In the genomic region with DNA sequence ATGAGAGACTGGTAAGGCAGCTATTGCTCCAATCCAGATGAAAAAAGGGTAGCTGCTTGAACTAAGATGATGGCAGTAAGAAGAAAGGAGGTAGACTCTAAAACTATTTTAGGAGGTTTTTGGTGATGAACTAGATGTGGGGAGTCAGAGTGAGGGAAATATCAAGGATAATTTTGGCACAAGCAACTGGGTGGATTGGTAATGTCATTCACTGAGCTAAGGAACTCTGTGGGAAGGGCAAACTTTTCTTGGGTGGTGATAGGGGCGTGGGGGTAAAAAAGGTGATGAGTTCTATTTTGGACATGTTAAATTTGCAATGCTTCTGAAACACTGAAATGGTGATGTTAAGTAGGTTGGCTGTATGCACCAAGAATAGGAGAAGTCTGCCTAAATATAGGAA, we compare ENCODE assay signal across 23 cellular contexts. TPM values are rescaled to one million over a fixed set of nuclear protein-coding genes. Genes with fewer than 3 reads are reported as not detected.
DNase-seq lines count a peak whose midpoint lies in the region; TF ChIP-seq lines count a peak whose summit lies in the region.
"Had no signal": no experiment of that assay in that cellular context is flagged by ENCODE, and none has a peak within 500 bp of the region (broad histone marks: within the 10 kb centered on the region; RNA-seq: fewer than 3 reads in every experiment).

No MANE protein-coding gene starts in this region.

- DNase-seq in NOMO-1 treated with DMSO at 0.1 percent for 48 hours (lab: John Stamatoyannopoulos, UW; ENCODE audit: unreplicated experiment) (peak; percentile 2), NOMO-1 treated with dmso at 0.1 percent for 144 hours (lab: John Stamatoyannopoulos, UW; ENCODE audit: unreplicated experiment) (no peak), head of caudate nucleus (peak in 32 of 42 donors; percentile 4 to 80 (median 43)), KG1 (lab: John Stamatoyannopoulos, UW) (no peak), type B pancreatic cell (ENCODE audit: extremely low spot score, unreplicated experiment) (no peak), GM13976 (ENCODE audit: low spot score) (no peak)
- DNase-seq in activated naive CD8-positive, alpha-beta T cell treated with anti-CD3 and anti-CD28 coated beads for 36 hours = no peak
- DNase-seq: 8988T; ACHN; BE2C; C1 segment of cervical spinal cord; CD4-positive, alpha-beta memory T cell; CD4-positive, CD25-positive, alpha-beta regulatory T cell; CD8-positive, alpha-beta memory T cell; COR-L47; DMS 273 treated with DMSO at 0.1 percent for 48 hours; DMS153; DMS53; DMS79; DND-41; EL; GDM1 had no signal

- H3K4me3 Mint-ChIP-seq in activated naive CD8-positive, alpha-beta T cell treated with anti-CD3 and anti-CD28 coated beads for 36 hours = no peak overlapping the region
- H3K4me3 Mint-ChIP-seq in type B pancreatic cell = no peak overlapping the region
- H3K4me3 Mint-ChIP-seq: CD14-positive monocyte; CD4-positive, alpha-beta memory T cell; CD4-positive, CD25-positive, alpha-beta regulatory T cell; CD8-positive, alpha-beta memory T cell had no signal

- in situ Hi-C loops in GM13976 (cut with MboI; ENCODE audit: low sequenced_read_pairs, unreplicated experiment) = no loop called here

- no peaks in the 10 kb centered on the region for H3K4me1 Mint-ChIP-seq in activated naive CD8-positive, alpha-beta T cell treated with anti-CD3 and anti-CD28 coated beads for 36 hours
- peaks cover 11% of the 10 kb centered on the region for H3K4me1 Mint-ChIP-seq in type B pancreatic cell (ENCODE audit: unreplicated experiment)
- H3K4me1 Mint-ChIP-seq: CD14-positive monocyte; CD4-positive, alpha-beta memory T cell; CD8-positive, alpha-beta memory T cell had no signal

- H3K27ac Mint-ChIP-seq in activated naive CD8-positive, alpha-beta T cell treated with anti-CD3 and anti-CD28 coated beads for 36 hours = peak overlapping the region; percentile 7
- no peak overlapping the region for H3K27ac Mint-ChIP-seq in type B pancreatic cell
- H3K27ac Mint-ChIP-seq: CD14-positive monocyte; CD4-positive, alpha-beta memory T cell had no signal

- no peaks in the 10 kb centered on the region for H3K27me3 Mint-ChIP-seq in activated naive CD8-positive, alpha-beta T cell treated with anti-CD3 and anti-CD28 coated beads for 36 hours
- no peaks in the 10 kb centered on the region for H3K27me3 Mint-ChIP-seq in type B pancreatic cell

- no peaks in the 10 kb centered on the region for H3K9me3 Mint-ChIP-seq in activated naive CD8-positive, alpha-beta T cell treated with anti-CD3 and anti-CD28 coated beads for 36 hours
- no peaks in the 10 kb centered on the region for H3K9me3 Mint-ChIP-seq in type B pancreatic cell
- H3K9me3 Mint-ChIP-seq: CD14-positive monocyte; CD4-positive, alpha-beta memory T cell; CD8-positive, alpha-beta memory T cell had no signal

- intact Hi-C loops in head of caudate nucleus (cut with DNase I) = no loop called here

- H3K36me3 Mint-ChIP-seq in activated naive CD8-positive, alpha-beta T cell treated with anti-CD3 and anti-CD28 coated beads for 36 hours = peaks cover 5% of the 10 kb centered on the region
- peaks cover 6% of the 10 kb centered on the region for H3K36me3 Mint-ChIP-seq in type B pancreatic cell
- H3K36me3 Mint-ChIP-seq: CD14-positive monocyte had no signal

- TF ChIP-seq CTCF in type B pancreatic cell (conservative IDR thresholded peaks at IDR 0.05) (no peak), GM13976 (IDR thresholded peaks at IDR 0.05; ENCODE audit: borderline replicate concordance, control extremely low read depth, extremely low read depth, insufficient read depth, missing control alignments) (no peak)

RNA-seq across cellular contexts. Expression of a gene that starts 19.3 kb away (rescaled TPM):
- 1 to 10 TPM; 2.4 TPM for total RNA-seq in activated naive CD8-positive, alpha-beta T cell treated with anti-CD3 and anti-CD28 coated beads for 36 hours
- total RNA-seq in type B pancreatic cell (ENCODE audit: low replicate concordance) = 13.7 and 21.5 TPM in 2 replicates

Comparison
In these comparisons a context has a peak if more than half of its experiments do, and no peak if none do; other contexts are left out.
1. DNase-seq: peak in NOMO-1 treated with DMSO at 0.1 percent for 48 hours (single experiment) and head of caudate nucleus (32 of 42); none in NOMO-1 treated with dmso at 0.1 percent for 144 hours (single experiment), activated naive CD8-positive, alpha-beta T cell treated with anti-CD3 and anti-CD28 coated beads for 36 hours (single experiment), KG1 (single experiment), type B pancreatic cell (single experiment) and GM13976 (single experiment).